In genomic region chr3:152295344-152295743, GRCh38 we compare ENCODE assay signal across 15 cellular contexts. TPM values are rescaled to one million over a fixed set of nuclear protein-coding genes. Genes with fewer than 3 reads are reported as not detected.
DNase-seq lines count a peak whose midpoint lies in the region; ATAC-seq, FAIRE-seq and TF ChIP-seq lines count a peak whose summit lies in the region.
"Had no signal": no experiment of that assay in that cellular context is flagged by ENCODE, and none has a peak within 500 bp of the region (broad histone marks: within the 10 kb centered on the region; RNA-seq: fewer than 3 reads in every experiment).

No MANE protein-coding gene starts in this region.

- in situ Hi-C loops in K562 (cut with MboI), result no loop called here

- H2AFZ ChIP-seq in OCI-LY1 (ENCODE audit: low read length) (no peak overlapping the region), K562 (ENCODE audit: low read depth, low read length) (no peak overlapping the region), trophoblast cell (ENCODE audit: insufficient read depth, low read length, poor library complexity) (no peak overlapping the region)

- no peak overlapping the region for H4K12ac ChIP-seq in trophoblast cell (ENCODE audit: low read depth, low read length)

- no peak for TF ChIP-seq RAD21 in K562 (CRISPR knock-in tag; conservative IDR thresholded peaks at IDR 0.05 in 1 of 2, IDR thresholded peaks at IDR 0.05 in 1 of 2)

- no peak overlapping the region for H3K23ac ChIP-seq in trophoblast cell (ENCODE audit: low read length)

- H3K9ac ChIP-seq in OCI-LY1 (ENCODE audit: low read length), result no peak overlapping the region
- H3K9ac ChIP-seq in K562 (ENCODE audit: insufficient read depth in 1 of 2, low read depth in 2 of 2, low read length in 2 of 2), result no peak overlapping the region
- H3K9ac ChIP-seq in kidney (ENCODE audit: low read length in 2 of 2), result no peak overlapping the region
- no peak overlapping the region for H3K9ac ChIP-seq in trophoblast cell (ENCODE audit: low read length)

- H3K18ac ChIP-seq in trophoblast cell (ENCODE audit: low read length), result no peak overlapping the region

- H3K4ac ChIP-seq in trophoblast cell (ENCODE audit: low read depth, low read length), result no peak overlapping the region

- H3K9me2 ChIP-seq in OCI-LY1 (ENCODE audit: low read depth, low read length), result no peaks in the 10 kb centered on the region

- POLR2A ChIA-PET in CD8-positive, alpha-beta memory T cell (lab: Charles Lee), result no interaction called here
- POLR2A ChIA-PET in K562 (lab: Yijun Ruan, JAX), result interaction anchor here (2.5 to 3.3 kb wide), 2 partner anchors 10 to 12 kb away, joined by 11 to 24 read pairs; no protein-coding TSS in a partner anchor

- no peak overlapping the region for H4K8ac ChIP-seq in trophoblast cell (ENCODE audit: low read depth, low read length)

- peak overlapping the region; percentile 61 to 92 (median 81) for H3K27ac Mint-ChIP-seq in CD8-positive, alpha-beta memory T cell

- H3K4me2 ChIP-seq in OCI-LY1 (ENCODE audit: low read length), result peak overlapping the region; percentile 4; the same call in 1 of the 2 replicates
- no peak overlapping the region for H3K4me2 ChIP-seq in K562 (ENCODE audit: insufficient read depth, low read length)
- H3K4me2 ChIP-seq in trophoblast cell (ENCODE audit: low read length), result no peak overlapping the region

- no peaks in the 10 kb centered on the region for H3K9me3 ChIP-seq in CD8-positive, alpha-beta memory T cell (ENCODE audit: low read length)
- no peaks in the 10 kb centered on the region for H3K9me3 ChIP-seq in OCI-LY1 (ENCODE audit: low read length)
- no peaks in the 10 kb centered on the region for H3K9me3 ChIP-seq in K562 (replicated peaks; ENCODE audit: control insufficient read depth, insufficient read depth, low read depth, low read length)
- no peaks in the 10 kb centered on the region for H3K9me3 ChIP-seq in psoas muscle
- H3K9me3 ChIP-seq in kidney (ENCODE audit: control insufficient read depth in 1 of 2, low read length in 2 of 2), result no peaks in the 10 kb centered on the region
- H3K9me3 ChIP-seq in breast epithelium, result no peaks in the 10 kb centered on the region
- no peaks in the 10 kb centered on the region for H3K9me3 ChIP-seq in trophoblast cell (ENCODE audit: insufficient read depth, low read depth, low read length)
- H3K9me3 ChIP-seq: pancreas had no signal

- no peak overlapping the region for H4K91ac ChIP-seq in trophoblast cell (ENCODE audit: low read depth, low read length)

- no peaks in the 10 kb centered on the region for H3K27me3 Mint-ChIP-seq in CD8-positive, alpha-beta memory T cell

- TF ChIP-seq POLR2A in K562 (conservative IDR thresholded peaks at IDR 0.05) (no peak), breast epithelium (IDR thresholded peaks at IDR 0.05) (no peak)

- no peak overlapping the region for H2BK120ac ChIP-seq in trophoblast cell (ENCODE audit: insufficient read depth, low read length, poor library complexity)

- no peaks in the 10 kb centered on the region for H3K27me3 ChIP-seq in CD8-positive, alpha-beta memory T cell (ENCODE audit: insufficient read depth, low read length, poor library complexity, severe bottlenecking)
- H3K27me3 ChIP-seq in OCI-LY1 (ENCODE audit: insufficient read depth, low read length), result no peaks in the 10 kb centered on the region
- no peaks in the 10 kb centered on the region for H3K27me3 ChIP-seq in K562 (ENCODE audit: control insufficient read depth in 2 of 2, insufficient read depth in 2 of 2, low read length in 2 of 2)
- H3K27me3 ChIP-seq in psoas muscle (ENCODE audit: insufficient read depth in 3 of 3, low read length in 2 of 3), result no peaks in the 10 kb centered on the region
- H3K27me3 ChIP-seq in breast epithelium, result no peaks in the 10 kb centered on the region
- H3K27me3 ChIP-seq in trophoblast cell (ENCODE audit: insufficient read depth, low read length), result no peaks in the 10 kb centered on the region
- H3K27me3 ChIP-seq: pancreas had no signal

- TF ChIP-seq EP300 in K562 (IDR thresholded peaks at IDR 0.05; ENCODE audit: low read length), result no peak

- DNase-seq in CD8-positive, alpha-beta memory T cell, result peak in 1 of 5 donors; percentile 33
- no peak for DNase-seq in K562 (ENCODE audit: extremely low read depth in 1 of 4, low spot score in 3 of 4)
- DNase-seq in psoas muscle, result no peak
- DNase-seq in kidney, result no peak
- DNase-seq in breast epithelium (ENCODE audit: low spot score in 2 of 2), result no peak
- DNase-seq in NCI-H524 treated with DMSO at 0.1 percent for 48 hours (lab: John Stamatoyannopoulos, UW), result no peak
- no peak for DNase-seq in trophoblast cell
- DNase-seq: activated CD4-positive, CD25-positive, alpha-beta regulatory T cell treated with anti-CD3 and anti-CD28 coated beads, Interleukin-2, amount 50 U/mL, for 72 hours; activated effector memory CD4-positive, alpha-beta T cell treated with Interleukin-2 at 50 U/mL for 16 hours; C1 segment of cervical spinal cord; Kasumi-1; NCI-H187; NCI-H526; pancreas had no signal

- CTCF ChIA-PET in CD8-positive, alpha-beta memory T cell (lab: Charles Lee), result interaction anchor here (0.8 kb wide), 1 partner anchor 28 kb away, joined by 3 read pairs; no protein-coding TSS in a partner anchor
- CTCF ChIA-PET in K562 (lab: Yijun Ruan, JAX; ENCODE audit: low intra/inter-chr PET ratio), result interaction anchor here (0.6 kb wide), 1 partner anchor 149 kb away, joined by 3 read pairs; no protein-coding TSS in a partner anchor

- intact Hi-C loops in K562 (cut with micrococcal nuclease), result no loop called here
- intact Hi-C loops in psoas muscle (cut with DNase I), result no loop called here
- intact Hi-C loops in kidney (cut with DNase I), result no loop called here
- intact Hi-C loops in breast epithelium (cut with DNase I; ENCODE audit: low total_unique reads), result no loop called here

- no peak overlapping the region for H2BK5ac ChIP-seq in trophoblast cell (ENCODE audit: low read depth, low read length, poor library complexity)

- no peak overlapping the region for H2AK5ac ChIP-seq in trophoblast cell (ENCODE audit: low read length)

- ATAC-seq in K562 (peak; percentile 5), psoas muscle (no peak)
- ATAC-seq: pancreas had no signal

- peaks cover 15% of the 10 kb centered on the region for H3K36me3 ChIP-seq in CD8-positive, alpha-beta memory T cell (ENCODE audit: insufficient read depth, low read length)
- H3K36me3 ChIP-seq in OCI-LY1 (ENCODE audit: insufficient read depth, low read length), result peaks cover 32% of the 10 kb centered on the region
- peaks cover 64% of the 10 kb centered on the region for H3K36me3 ChIP-seq in K562 (ENCODE audit: control insufficient read depth, insufficient read depth, low read length)
- no peaks in the 10 kb centered on the region for H3K36me3 ChIP-seq in psoas muscle (ENCODE audit: insufficient read depth in 1 of 2, low read depth in 1 of 2)
- H3K36me3 ChIP-seq in kidney (ENCODE audit: control insufficient read depth in 1 of 2, insufficient read depth in 2 of 2, low read length in 2 of 2), result no peaks in the 10 kb centered on the region
- no peaks in the 10 kb centered on the region for H3K36me3 ChIP-seq in breast epithelium
- peaks cover 2 to 3% of the 10 kb centered on the region in 2 experiments for H3K36me3 ChIP-seq in trophoblast cell (ENCODE audit: control insufficient read depth in 1 of 2, insufficient read depth in 2 of 2, low read length in 2 of 2)
- H3K36me3 ChIP-seq: pancreas had no signal

- H3K9me1 ChIP-seq in K562 (ENCODE audit: control insufficient read depth, insufficient read depth, low read length), result peaks cover 6% of the 10 kb centered on the region

- 0 out of 2 replicates have a peak, but pooled peaks cover 2% of the 10 kb centered on the region for H3F3A ChIP-seq in OCI-LY1 (ENCODE audit: insufficient read depth, low read length)

- peaks cover 85% of the 10 kb centered on the region for H3K4me1 ChIP-seq in CD8-positive, alpha-beta memory T cell (ENCODE audit: insufficient read depth, low read length)
- H3K4me1 ChIP-seq in OCI-LY1 (ENCODE audit: insufficient read depth, low read length, severe bottlenecking), result peaks cover 92% of the 10 kb centered on the region
- peaks cover 19 to 63% of the 10 kb centered on the region in 2 experiments for H3K4me1 ChIP-seq in K562 (replicated peaks in 1 of 2; ENCODE audit: control insufficient read depth in 2 of 2, insufficient read depth in 2 of 2, low read length in 2 of 2)
- peaks cover 81% of the 10 kb centered on the region for H3K4me1 ChIP-seq in psoas muscle
- peaks cover 5 to 14% of the 10 kb centered on the region in 2 donors for H3K4me1 ChIP-seq in kidney (ENCODE audit: control insufficient read depth in 1 of 2, insufficient read depth in 1 of 2, low read depth in 1 of 2, low read length in 2 of 2)
- peaks cover 0 to 14% of the 10 kb centered on the region in 2 donors for H3K4me1 ChIP-seq in breast epithelium
- peaks cover 0 to 2% of the 10 kb centered on the region in 2 experiments for H3K4me1 ChIP-seq in trophoblast cell (ENCODE audit: control insufficient read depth in 1 of 2, insufficient read depth in 2 of 2, low read length in 2 of 2)

- H3K14ac ChIP-seq in trophoblast cell (ENCODE audit: low read length), result no peak overlapping the region

- H3K4me3 ChIP-seq in CD8-positive, alpha-beta memory T cell (ENCODE audit: low read length), result no peak overlapping the region
- no peak overlapping the region for H3K4me3 ChIP-seq in OCI-LY1 (ENCODE audit: low read depth, low read length, poor library complexity, severe bottlenecking)
- H3K4me3 ChIP-seq in K562, result no peak overlapping the region
- peak overlapping the region; percentile 1 for H3K4me3 ChIP-seq in psoas muscle
- no peak overlapping the region for H3K4me3 ChIP-seq in kidney (ENCODE audit: low read length in 2 of 2)
- no peak overlapping the region for H3K4me3 ChIP-seq in breast epithelium
- no peak overlapping the region for H3K4me3 ChIP-seq in trophoblast cell (ENCODE audit: low read depth, low read length)
- H3K4me3 ChIP-seq: pancreas had no signal

- H3K36me3 Mint-ChIP-seq in CD8-positive, alpha-beta memory T cell, result peaks cover 11 to 43% (median 17%) of the 10 kb centered on the region in 3 donors

- H3K27ac ChIP-seq in CD8-positive, alpha-beta memory T cell (ENCODE audit: low read depth, low read length), result no peak overlapping the region
- H3K27ac ChIP-seq in OCI-LY1 (ENCODE audit: low read depth, low read length, poor library complexity, severe bottlenecking), result peak overlapping the region; percentile 45
- peak overlapping the region; percentile 46; the same call in 1 of the 3 replicates for H3K27ac ChIP-seq in K562 (ENCODE audit: extremely low read depth, low read depth, low read length)
- H3K27ac ChIP-seq in psoas muscle, result peak overlapping the region; percentile 94
- no peak overlapping the region for H3K27ac ChIP-seq in kidney (ENCODE audit: low read depth in 2 of 2, low read length in 2 of 2)
- peak overlapping the region in 1 of 2 donors; percentile 6 for H3K27ac ChIP-seq in breast epithelium
- no peak overlapping the region for H3K27ac ChIP-seq in trophoblast cell (ENCODE audit: low read depth, low read length)
- H3K27ac ChIP-seq: pancreas had no signal

- H3K79me2 ChIP-seq in OCI-LY1 (ENCODE audit: insufficient read depth, low read length), result peaks cover 100% of the 10 kb centered on the region
- peaks cover 100% of the 10 kb centered on the region for H3K79me2 ChIP-seq in K562 (ENCODE audit: control insufficient read depth, insufficient read depth, low read length)
- no peaks in the 10 kb centered on the region for H3K79me2 ChIP-seq in trophoblast cell (ENCODE audit: control insufficient read depth, insufficient read depth, low read length, poor library complexity)

- peaks cover 7% of the 10 kb centered on the region; the same call in 1 of the 2 replicates for H4K20me1 ChIP-seq in OCI-LY1 (ENCODE audit: insufficient read depth, low read length)
- H4K20me1 ChIP-seq in K562 (replicated peaks; ENCODE audit: control insufficient read depth, insufficient read depth, low read length), result peaks cover 61% of the 10 kb centered on the region

- peaks cover 86 to 94% (median 91%) of the 10 kb centered on the region in 3 donors for H3K4me1 Mint-ChIP-seq in CD8-positive, alpha-beta memory T cell

- no peaks in the 10 kb centered on the region for H3K9me3 Mint-ChIP-seq in CD8-positive, alpha-beta memory T cell

- 87% methylated on average over 1 of the region's 1 CpG for WGBS in K562 (ENCODE audit: insufficient coverage, low coverage, missing lambda C conversion rate)
- WGBS in psoas muscle, 3 donors, result 85 to 95% (median 88%) methylated on average over 1 of the region's 1 CpG
- WGBS in trophoblast cell (ENCODE audit: extremely low coverage, insufficient coverage, insufficient read length), result no CpG with 5 or more reads among the region's 1 CpG

- H3K79me1 ChIP-seq in trophoblast cell (ENCODE audit: low read length), result no peaks in the 10 kb centered on the region

- TF ChIP-seq CTCF in OCI-LY1 (IDR thresholded peaks at IDR 0.05; ENCODE audit: low read length) (no peak), K562 (IDR thresholded peaks at IDR 0.05 in 2 of 3, conservative IDR thresholded peaks at IDR 0.05 in 1 of 3; ENCODE audit: insufficient read depth in 2 of 3, low read depth in 1 of 3, low read length in 3 of 3) (no peak), psoas muscle (IDR thresholded peaks at IDR 0.05) (no peak), kidney (IDR thresholded peaks at IDR 0.05; ENCODE audit: borderline replicate concordance, extremely low read depth, insufficient read depth) (no peak), breast epithelium (IDR thresholded peaks at IDR 0.05) (no peak)

- peak overlapping the region; percentile 36 to 71 (median 68) for H3K4me3 Mint-ChIP-seq in CD8-positive, alpha-beta memory T cell

- no TSS peak for BruUV-seq in K562 (replicated peaks; lab: Mats Ljungman, UMichigan)

- no peak for FAIRE-seq in K562 (lab: Jason Lieb, UNC)
- no peak for FAIRE-seq in kidney (lab: Jason Lieb, UNC)
- FAIRE-seq: pancreas had no signal

- no peak overlapping the region for H2BK12ac ChIP-seq in trophoblast cell (ENCODE audit: low read length)

RNA-seq across cellular contexts. Expression of gene MBNL1, which starts 26.6 kb away (rescaled TPM):
- total RNA-seq in CD8-positive, alpha-beta memory T cell, result 100 to 1,000 TPM; 386 to 391 TPM
- 303 TPM for polyA plus RNA-seq in CD8-positive, alpha-beta memory T cell
- 337 and 524 TPM in 2 replicates for total RNA-seq in K562 (2011; cell fraction: chromatin; rRNA removed; ENCODE audit: low replicate concordance)
- total RNA-seq in K562 (2011; cell fraction: nucleolus; rRNA removed), result 154 and 188 TPM in 2 replicates
- total RNA-seq in K562 (2011; cell fraction: nucleoplasm; rRNA removed), result 277 and 417 TPM in 2 replicates
- total RNA-seq in K562 (2014; rRNA removed) (240 and 243 TPM in 2 replicates), K562 (2014; rRNA removed; fragmentation: Illumina TruSeq; extraction: Trizol) (220 and 241 TPM in 2 replicates), K562 (2015; rRNA removed; fragmentation: Illumina TruSeq; extraction: Trizol) (220 and 243 TPM in 2 replicates), K562 (2021) (217 and 231 TPM in 2 replicates), psoas muscle (100 to 1,000 TPM; 179 to 281 (median 242) TPM), kidney (167 TPM), breast epithelium (100 to 1,000 TPM; 314 to 702 (median 353) TPM)
- polyA plus RNA-seq in K562 (2011; rRNA removed) (116 and 133 TPM in 2 replicates), K562 (2014; fragmentation: Illumina TruSeq; extraction: Trizol) (202 and 221 TPM in 2 replicates), K562 (2014; fragmentation: Nextera tagmentation; extraction: Ambion mirVana) (10 to 100 TPM; 70.3 to 87.3 TPM), K562 (2014; rRNA removed) (104 and 107 TPM in 2 replicates), psoas muscle (100 to 1,000 TPM in 2 of 3 donors, 10 to 100 TPM in 1; 27.4 to 168 (median 108) TPM), kidney (ENCODE audit: insufficient read depth, low read depth, low replicate concordance) (22.0 TPM)
- polyA plus RNA-seq in K562 (2011; cell fraction: cytosol; rRNA removed), result 101 and 150 TPM in 2 replicates
- 108 and 135 TPM in 2 replicates for polyA plus RNA-seq in K562 (2011; cell fraction: nucleus; rRNA removed)
- polyA plus RNA-seq in K562 (2012), result 74.4 and 91.9 TPM in 2 replicates
- polyA minus RNA-seq in K562 (2011; rRNA and poly(A)+ RNA removed), result 431 and 448 TPM in 2 replicates
- 216 and 268 TPM in 2 replicates for polyA minus RNA-seq in K562 (2011; cell fraction: cytosol; rRNA and poly(A)+ RNA removed)
- polyA minus RNA-seq in K562 (2011; cell fraction: nucleus; rRNA and poly(A)+ RNA removed), result 326 and 485 TPM in 2 replicates
- 9.2 and 9.7 TPM in 2 replicates for polyA plus RNA-seq in trophoblast cell (2013)

Comparison
In these comparisons a context has a peak if more than half of its experiments do, and no peak if none do; other contexts are left out.
1. H3K27ac ChIP-seq: peak in OCI-LY1 (single experiment), K562 (single experiment) and psoas muscle (single experiment); none in CD8-positive, alpha-beta memory T cell (single experiment), kidney (0 of 2) and trophoblast cell (single experiment).